In the genomic region with DNA sequence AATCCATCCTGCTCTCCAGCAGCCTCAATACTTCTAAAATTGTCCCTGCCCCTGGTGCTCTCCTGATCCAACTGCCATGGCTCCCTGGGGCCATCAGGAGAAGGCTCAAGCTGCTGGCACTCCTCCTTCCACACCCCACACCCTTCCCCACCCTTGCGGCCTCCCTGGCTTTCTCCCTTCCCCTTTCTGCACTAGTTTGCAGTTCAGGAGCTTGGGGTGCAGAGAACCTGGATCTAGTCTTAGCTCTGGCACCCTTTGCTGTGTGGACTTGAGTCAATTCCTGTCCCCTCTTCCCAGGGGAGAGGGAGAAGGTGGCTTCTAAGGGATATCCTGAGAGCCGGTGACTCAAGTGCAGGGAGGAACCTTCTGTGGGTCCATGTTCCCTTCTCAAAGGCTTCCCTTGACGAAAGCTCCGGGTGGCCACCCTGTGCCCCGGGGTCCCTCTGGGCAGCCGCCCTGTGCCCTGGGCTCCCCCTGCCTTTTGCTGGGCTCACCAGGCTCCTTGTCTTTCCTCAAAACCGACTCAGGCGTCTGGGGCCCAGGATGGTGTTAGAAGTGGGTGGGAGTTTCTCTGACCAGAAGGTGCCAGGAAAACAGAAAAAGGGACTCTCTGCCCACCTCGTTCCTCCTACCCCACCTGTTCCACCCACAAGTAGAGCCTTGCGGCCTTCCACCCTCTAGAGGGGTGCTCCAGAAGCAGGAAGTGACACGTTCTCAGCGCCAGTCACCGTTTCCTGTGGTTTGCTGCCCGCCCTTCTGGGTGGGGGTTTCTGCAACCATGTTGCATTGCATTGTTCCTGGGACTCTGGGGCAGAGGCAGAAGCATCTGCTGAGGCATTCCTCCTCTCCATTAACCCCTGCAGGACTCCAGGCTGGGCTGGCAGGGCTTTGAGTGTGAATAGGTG, we compare ENCODE assay signal across 8 cellular contexts. TPM values are rescaled to one million over a fixed set of nuclear protein-coding genes. Genes with fewer than 3 reads are reported as not detected.
DNase-seq lines count a peak whose midpoint lies in the region; ATAC-seq and TF ChIP-seq lines count a peak whose summit lies in the region.

No MANE protein-coding gene starts in this region.

- H3K4me1 ChIP-seq in thoracic aorta (ENCODE audit: control insufficient read depth in 1 of 2, low read depth in 2 of 2): peaks cover 26 to 41% of the 10 kb centered on the region in 2 donors
- no peaks in the 10 kb centered on the region for H3K4me1 ChIP-seq in GM23338 (ENCODE audit: insufficient read depth)

- H3K27ac ChIP-seq in cingulate gyrus (ENCODE audit: low read depth, low read length): peak overlapping the region; percentile 54
- peak overlapping the region; percentile 8 to 18 for H3K27ac ChIP-seq in thoracic aorta
- no peak overlapping the region for H3K27ac ChIP-seq in GM23338 (ENCODE audit: low read depth)

- H3K9me2 ChIP-seq in GM23338 (ENCODE audit: insufficient read depth): no peaks in the 10 kb centered on the region

- H3K27me3 Mint-ChIP-seq in neural crest cell (ENCODE audit: low read depth) (no peaks in the 10 kb centered on the region), GM23338 (ENCODE audit: insufficient read depth, low read depth, poor library complexity) (peaks cover 10% of the 10 kb centered on the region)

- H3F3A ChIP-seq in GM23338 (replicated peaks; ENCODE audit: low read depth): no peaks in the 10 kb centered on the region

- no peak overlapping the region for H3K4me3 ChIP-seq in thoracic aorta
- H3K4me3 ChIP-seq in GM23338: no peak overlapping the region

- DNase-seq in AML-193 (lab: John Stamatoyannopoulos, UW) (peak; percentile 80 to 87), HK-2 (ENCODE audit: unreplicated experiment) (peak; percentile 32), neural crest cell (ENCODE audit: low read depth, low spot score) (no peak), thoracic aorta (ENCODE audit: low spot score) (no peak), GM23338 (ENCODE audit: low spot score) (no peak)

- TF ChIP-seq CTCF in neural crest cell (conservative IDR thresholded peaks at IDR 0.05): no peak
- no peak for TF ChIP-seq CTCF in thoracic aorta (IDR thresholded peaks at IDR 0.05)
- no peak for TF ChIP-seq CTCF in GM23338 (conservative IDR thresholded peaks at IDR 0.05; ENCODE audit: low read depth in 2 of 2)

- H3K27me3 ChIP-seq in thoracic aorta (replicated peaks; ENCODE audit: insufficient read depth) (no peaks in the 10 kb centered on the region), GM23338 (ENCODE audit: insufficient read depth) (no peaks in the 10 kb centered on the region)

- H3K9me3 Mint-ChIP-seq in neural crest cell (no peaks in the 10 kb centered on the region), GM23338 (peaks cover 14% of the 10 kb centered on the region)

- no peak overlapping the region for H3K4me2 ChIP-seq in GM23338

- H3K9me3 ChIP-seq in thoracic aorta: no peaks in the 10 kb centered on the region

- H3K4me3 Mint-ChIP-seq in neural crest cell: no peak overlapping the region
- no peak overlapping the region for H3K4me3 Mint-ChIP-seq in GM23338

- ATAC-seq in GM19463 (IDR thresholded peaks at IDR 0.05; ENCODE audit: unreplicated experiment) (peak; percentile 81), thoracic aorta (ENCODE audit: insufficient number of reproducible peaks, low FRiP score, low read depth) (no peak), GM23338 (no peak)
- peak; percentile 97 to 98 for ATAC-seq in activated CD4-positive, CD25-positive, alpha-beta regulatory T cell treated with anti-CD3 and anti-CD28 coated beads, Interleukin-2, amount 50 U/mL, for 24 hours

- no peaks in the 10 kb centered on the region for H4K20me1 ChIP-seq in GM23338 (replicated peaks; ENCODE audit: insufficient read depth)

- no peaks in the 10 kb centered on the region for H3K79me2 ChIP-seq in GM23338 (replicated peaks; ENCODE audit: insufficient read depth)

- H3K36me3 Mint-ChIP-seq in neural crest cell (ENCODE audit: low read depth) (peaks cover 5% of the 10 kb centered on the region), GM23338 (ENCODE audit: low read depth) (peaks cover 10% of the 10 kb centered on the region; the same call in 2 of the 3 replicates)

- H3K4me1 Mint-ChIP-seq in neural crest cell (peaks cover 10% of the 10 kb centered on the region), GM23338 (peaks cover 6% of the 10 kb centered on the region)

- H3K27ac Mint-ChIP-seq in neural crest cell (ENCODE audit: unreplicated experiment): peak overlapping the region; percentile 92
- H3K27ac Mint-ChIP-seq in GM23338: no peak overlapping the region

- H2AFZ ChIP-seq in GM23338: no peak overlapping the region

- H3K36me3 ChIP-seq in thoracic aorta: peaks cover 19% of the 10 kb centered on the region
- no peaks in the 10 kb centered on the region for H3K36me3 ChIP-seq in GM23338 (ENCODE audit: insufficient read depth)

TF ChIP-seq in GM23338, 12 proteins besides CTCF, POLR2A, EP300 and RAD21 (continues in another document):
- no peak for TF ChIP-seq NANOG (IDR thresholded peaks at IDR 0.05; ENCODE audit: borderline replicate concordance)
- TF ChIP-seq ZNF114 (CRISPR knock-in tag; IDR thresholded peaks at IDR 0.05): no peak
- no peak for TF ChIP-seq CREB1 (CRISPR knock-in tag; IDR thresholded peaks at IDR 0.05; ENCODE audit: low read depth)
- TF ChIP-seq, protein P1, sequence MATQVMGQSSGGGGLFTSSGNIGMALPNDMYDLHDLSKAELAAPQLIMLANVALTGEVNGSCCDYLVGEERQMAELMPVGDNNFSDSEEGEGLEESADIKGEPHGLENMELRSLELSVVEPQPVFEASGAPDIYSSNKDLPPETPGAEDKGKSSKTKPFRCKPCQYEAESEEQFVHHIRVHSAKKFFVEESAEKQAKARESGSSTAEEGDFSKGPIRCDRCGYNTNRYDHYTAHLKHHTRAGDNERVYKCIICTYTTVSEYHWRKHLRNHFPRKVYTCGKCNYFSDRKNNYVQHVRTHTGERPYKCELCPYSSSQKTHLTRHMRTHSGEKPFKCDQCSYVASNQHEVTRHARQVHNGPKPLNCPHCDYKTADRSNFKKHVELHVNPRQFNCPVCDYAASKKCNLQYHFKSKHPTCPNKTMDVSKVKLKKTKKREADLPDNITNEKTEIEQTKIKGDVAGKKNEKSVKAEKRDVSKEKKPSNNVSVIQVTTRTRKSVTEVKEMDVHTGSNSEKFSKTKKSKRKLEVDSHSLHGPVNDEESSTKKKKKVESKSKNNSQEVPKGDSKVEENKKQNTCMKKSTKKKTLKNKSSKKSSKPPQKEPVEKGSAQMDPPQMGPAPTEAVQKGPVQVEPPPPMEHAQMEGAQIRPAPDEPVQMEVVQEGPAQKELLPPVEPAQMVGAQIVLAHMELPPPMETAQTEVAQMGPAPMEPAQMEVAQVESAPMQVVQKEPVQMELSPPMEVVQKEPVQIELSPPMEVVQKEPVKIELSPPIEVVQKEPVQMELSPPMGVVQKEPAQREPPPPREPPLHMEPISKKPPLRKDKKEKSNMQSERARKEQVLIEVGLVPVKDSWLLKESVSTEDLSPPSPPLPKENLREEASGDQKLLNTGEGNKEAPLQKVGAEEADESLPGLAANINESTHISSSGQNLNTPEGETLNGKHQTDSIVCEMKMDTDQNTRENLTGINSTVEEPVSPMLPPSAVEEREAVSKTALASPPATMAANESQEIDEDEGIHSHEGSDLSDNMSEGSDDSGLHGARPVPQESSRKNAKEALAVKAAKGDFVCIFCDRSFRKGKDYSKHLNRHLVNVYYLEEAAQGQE (IDR thresholded peaks at IDR 0.05; ENCODE audit: unreplicated experiment): no peak
- no peak for TF ChIP-seq POLR2AphosphoS5 (IDR thresholded peaks at IDR 0.05; ENCODE audit: low read depth)

RNA-seq across cellular contexts. Expression of gene GLIPR2, which starts 15.0 kb away (rescaled TPM):
- 21.5 and 24.2 TPM in 2 replicates for total RNA-seq in neural crest cell
- 10 to 100 TPM; 47.0 to 52.1 TPM for total RNA-seq in thoracic aorta
- 4.4 and 5.1 TPM in 2 replicates for total RNA-seq in GM23338 (2014; rRNA removed; shearing (Covaris generic))
- 5.7 and 7.0 TPM in 2 replicates for polyA plus RNA-seq in GM23338 (2016; fragmentation: Nextera tagmentation; extraction: Ambion mirVana)

RNA-seq across cellular contexts. Expression of gene CCIN, which starts 17.6 kb away (rescaled TPM):
- total RNA-seq in neural crest cell: not detected in 2 replicates
- total RNA-seq in thoracic aorta: 1 to 10 TPM; 1.6 to 2.3 TPM
- total RNA-seq in GM23338 (2014; rRNA removed; shearing (Covaris generic)): 0.14 TPM in 1 of 2 replicates, not detected in the other
- polyA plus RNA-seq in GM23338 (2016; fragmentation: Nextera tagmentation; extraction: Ambion mirVana): not detected in 2 replicates

RNA-seq across cellular contexts. Expression of gene CLTA, which starts 39.2 kb away (rescaled TPM):
- total RNA-seq in neural crest cell (222 and 224 TPM in 2 replicates), thoracic aorta (100 to 1,000 TPM; 127 to 145 TPM)
- total RNA-seq in GM23338 (2014; rRNA removed; shearing (Covaris generic)): 259 and 288 TPM in 2 replicates
- 223 and 229 TPM in 2 replicates for polyA plus RNA-seq in GM23338 (2016; fragmentation: Nextera tagmentation; extraction: Ambion mirVana)

Comparison
In these comparisons a context has a peak if more than half of its experiments do, and no peak if none do; other contexts are left out.
1. DNase-seq: peak in AML-193 (2 of 2) and HK-2 (single experiment); none in neural crest cell (single experiment), thoracic aorta (single experiment) and GM23338 (single experiment).
2. ATAC-seq: peak in GM19463 (single experiment) and activated CD4-positive, CD25-positive, alpha-beta regulatory T cell treated with anti-CD3 and anti-CD28 coated beads, Interleukin-2, amount 50 U/mL, for 24 hours (2 of 2); none in thoracic aorta (single experiment) and GM23338 (single experiment).